1 cellular context compared by ENCODE assay signal in genomic region chr3:52084216-52084945, GRCh38.
TF ChIP-seq lines count a peak whose summit lies in the region.

No MANE protein-coding gene starts in this region.

TF ChIP-seq in GM23338, 12 proteins besides CTCF, POLR2A, EP300 and RAD21 (continued from another document):
- TF ChIP-seq, protein P1, sequence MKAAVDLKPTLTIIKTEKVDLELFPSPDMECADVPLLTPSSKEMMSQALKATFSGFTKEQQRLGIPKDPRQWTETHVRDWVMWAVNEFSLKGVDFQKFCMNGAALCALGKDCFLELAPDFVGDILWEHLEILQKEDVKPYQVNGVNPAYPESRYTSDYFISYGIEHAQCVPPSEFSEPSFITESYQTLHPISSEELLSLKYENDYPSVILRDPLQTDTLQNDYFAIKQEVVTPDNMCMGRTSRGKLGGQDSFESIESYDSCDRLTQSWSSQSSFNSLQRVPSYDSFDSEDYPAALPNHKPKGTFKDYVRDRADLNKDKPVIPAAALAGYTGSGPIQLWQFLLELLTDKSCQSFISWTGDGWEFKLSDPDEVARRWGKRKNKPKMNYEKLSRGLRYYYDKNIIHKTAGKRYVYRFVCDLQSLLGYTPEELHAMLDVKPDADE (IDR thresholded peaks at IDR 0.05), result no peak
- TF ChIP-seq NANOG (IDR thresholded peaks at IDR 0.05; ENCODE audit: borderline replicate concordance) (no peak), ZNF462 (CRISPR knock-in tag; IDR thresholded peaks at IDR 0.05) (no peak)
